Comparison of ENCODE assay signal across 30 cellular contexts in the genomic region with DNA sequence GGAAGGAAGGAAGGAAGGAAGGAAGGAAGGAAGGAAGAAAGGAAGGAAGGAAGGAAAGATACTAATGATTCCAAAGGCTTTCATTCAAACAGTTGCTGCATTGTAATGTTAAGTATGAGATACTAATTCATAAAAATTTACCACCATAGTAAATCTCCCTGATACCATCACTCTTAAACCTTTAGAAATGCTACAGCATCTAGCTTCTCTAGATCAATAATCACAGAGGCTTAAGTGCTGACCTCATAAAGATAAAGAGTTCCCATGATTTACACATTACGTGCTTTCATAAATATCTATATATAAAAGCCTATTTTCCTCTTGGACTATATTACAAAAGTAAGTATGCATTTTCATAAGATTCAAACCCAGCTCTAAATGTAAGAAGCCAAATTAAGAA. TPM values are rescaled to one million over a fixed set of nuclear protein-coding genes. Genes with fewer than 3 reads are reported as not detected.
"Had no signal": no experiment of that assay in that cellular context is flagged by ENCODE, and none has a peak within 500 bp of the region (broad histone marks: within the 10 kb centered on the region; RNA-seq: fewer than 3 reads in every experiment).

No MANE protein-coding gene starts in this region.

- H3K4me3 ChIP-seq: stomach, suprapubic skin, testis, thoracic aorta, thyroid gland, tibial artery, tibial nerve, transverse colon, upper lobe of left lung, upper lobe of right lung, uterus, vagina had no signal

- H3K27me3 ChIP-seq: stomach, suprapubic skin, testis, tibial artery, transverse colon, upper lobe of left lung, upper lobe of right lung, vagina had no signal

- DNase-seq: stimulated activated CD4-positive, alpha-beta T cell treated with anti-CD3 and anti-CD28 coated beads, Interleukin-2, amount 100 ng/mL, for 48 hours; stimulated activated CD4-positive, alpha-beta T cell treated with anti-CD3 and anti-CD28 coated beads, Interleukin-4, amount 100 ng/mL, for 1 hour; stimulated activated CD4-positive, alpha-beta T cell treated with anti-CD3 and anti-CD28 coated beads, Interleukin-4, amount 100 ng/mL, for 24 hours; stimulated activated CD4-positive, alpha-beta T cell treated with anti-CD3 and anti-CD28 coated beads, Interleukin-4, amount 100 ng/mL, for 4 hours; stimulated activated CD8-positive, alpha-beta memory T cell treated with anti-CD3 and anti-CD28 coated beads, Interleukin-4, amount 100 ng/mL, for 48 hours; stimulated activated naive B cell treated with anti-CD40 and anti-IgM and Interleukin-4, amounts not matched to agents 10 μg/mL and 1 μg/mL and 100 μg/mL, for 72 hours; stimulated activated naive CD4-positive, alpha-beta T cell; stimulated activated naive CD4-positive, alpha-beta T cell treated with Interleukin-2 at 50 U/mL for 16 hours; stimulated activated naive CD8-positive, alpha-beta T cell treated with anti-CD3 and anti-CD28 coated beads, Interleukin-15, amount 100 ng/mL, for 72 hours; stimulated activated naive CD8-positive, alpha-beta T cell treated with anti-CD3 and anti-CD28 coated beads, Interleukin-15, Interleukin-2, amounts not matched to agents 100 U/mL and 50 U/mL, for 24 hours; stomach; substantia nigra; testis; thyroid gland; tibial artery; transverse colon; trophoblast cell; upper lobe of left lung; upper lobe of right lung; uterus had no signal

- H3K27ac ChIP-seq: stomach, suprapubic skin, testis, thoracic aorta, thyroid gland, tibial artery, tibial nerve, transverse colon, upper lobe of left lung, upper lobe of right lung, uterus, vagina had no signal

- H3K4me1 ChIP-seq: stomach, suprapubic skin, testis, thyroid gland, tibial artery, tibial nerve, transverse colon, upper lobe of left lung, upper lobe of right lung, uterus, vagina had no signal

- H3K36me3 ChIP-seq: stomach, suprapubic skin, thoracic aorta, thyroid gland, tibial artery, tibial nerve, transverse colon, upper lobe of left lung, upper lobe of right lung, uterus, vagina had no signal

- H3K9me3 ChIP-seq: stomach, suprapubic skin, testis, thoracic aorta, thyroid gland, tibial artery, tibial nerve, transverse colon, upper lobe of left lung, upper lobe of right lung, uterus, vagina had no signal

- ATAC-seq: stimulated activated effector memory CD8-positive, alpha-beta T cell treated with anti-CD3 and anti-CD28 coated beads, Interleukin-12 subunit alpha, Interleukin-12 subunit beta, amount 100 ng/mL, for 72 hours; stimulated activated memory B cell treated with anti-CD40 and anti-IgM and Interleukin-4, amounts not matched to agents 10 μg/mL and 1 μg/mL and 100 μg/mL, for 72 hours; stimulated activated naive B cell treated with anti-CD40 and anti-IgM and Interleukin-4, amounts not matched to agents 10 μg/mL and 1 μg/mL and 100 μg/mL, for 72 hours; stimulated activated naive CD8-positive, alpha-beta T cell treated with anti-CD3 and anti-CD28 coated beads, Interleukin-15, amount 100 ng/mL, for 72 hours; stimulated activated naive CD8-positive, alpha-beta T cell treated with anti-CD3 and anti-CD28 coated beads, Interleukin-15, Interleukin-2, amounts not matched to agents 100 U/mL and 50 U/mL, for 24 hours; upper lobe of right lung had no signal

RNA-seq across cellular contexts. Expression of a gene that starts 36.4 kb away (rescaled TPM):
- total RNA-seq: stomach, subcutaneous adipose tissue, temporal lobe, thyroid gland, tibial nerve, transverse colon, upper lobe of right lung, ureter, urinary bladder, uterus, vagina had no signal
